In genomic region chr11:100817620-100818019, GRCh38 we compare ENCODE assay signal across 1 cellular context.
TF ChIP-seq lines count a peak whose summit lies in the region.

No MANE protein-coding gene starts in this region.

TF ChIP-seq in GM12878, 131 proteins besides CTCF, POLR2A, EP300 and RAD21 (continued from another document):
- TF ChIP-seq USF1 (IDR thresholded peaks at IDR 0.05; ENCODE audit: borderline replicate concordance, extremely low read length, insufficient read depth, low read depth, low read length), result no peak
- no peak for TF ChIP-seq RB1 (IDR thresholded peaks at IDR 0.05; ENCODE audit: borderline replicate concordance)
- no peak for TF ChIP-seq SP1 (IDR thresholded peaks at IDR 0.05; ENCODE audit: low read depth, low read length)
- no peak for TF ChIP-seq ZBED1 (IDR thresholded peaks at IDR 0.05; ENCODE audit: borderline replicate concordance)
- no peak for TF ChIP-seq USF2 (IDR thresholded peaks at IDR 0.05; ENCODE audit: borderline replicate concordance, low read depth, low read length)
- TF ChIP-seq ESRRA (IDR thresholded peaks at IDR 0.05; ENCODE audit: low read length), result no peak
- TF ChIP-seq ZBTB33 (IDR thresholded peaks at IDR 0.05), result no peak
- TF ChIP-seq WRNIP1 (IDR thresholded peaks at IDR 0.05; ENCODE audit: borderline replicate concordance, low read depth, low read length), result no peak
- TF ChIP-seq SKIL (IDR thresholded peaks at IDR 0.05; ENCODE audit: low read depth, poor library complexity, severe bottlenecking), result no peak
- TF ChIP-seq SIN3A (IDR thresholded peaks at IDR 0.05; ENCODE audit: low read depth, low read length), result no peak
- TF ChIP-seq ELK1 (IDR thresholded peaks at IDR 0.05; ENCODE audit: low read depth, low read length), result no peak
- TF ChIP-seq CHD2 (IDR thresholded peaks at IDR 0.05; ENCODE audit: borderline replicate concordance, low read depth, low read length), result no peak
- no peak for TF ChIP-seq HCFC1 (IDR thresholded peaks at IDR 0.05; ENCODE audit: low read length)
